ENCODE assay signal across 20 cellular contexts in the genomic region with DNA sequence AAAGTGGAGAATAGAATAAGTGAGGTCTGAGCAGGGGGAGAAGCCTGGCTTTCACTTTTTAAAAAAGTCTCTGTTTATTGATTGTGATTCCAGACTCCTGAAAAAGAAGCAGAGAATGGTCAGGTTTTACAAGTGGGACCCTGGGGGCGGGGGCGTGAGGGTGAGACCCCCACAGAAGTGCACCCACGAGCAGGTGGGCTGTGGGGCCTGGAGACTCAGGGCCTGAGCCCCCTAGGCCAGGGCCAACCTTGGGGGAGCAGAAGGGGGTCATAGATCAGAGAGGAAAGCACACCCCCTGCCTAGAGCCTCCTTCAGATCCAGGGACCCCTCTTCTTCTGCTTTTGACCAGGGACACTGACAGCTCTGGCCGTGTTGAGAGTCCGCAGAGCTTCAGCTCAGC.
"Had no signal": no experiment of that assay in that cellular context is flagged by ENCODE, and none has a peak within 500 bp of the region (broad histone marks: within the 10 kb centered on the region; RNA-seq: fewer than 3 reads in every experiment).

No MANE protein-coding gene starts in this region.

- H3K27ac ChIP-seq: colonic mucosa, foreskin keratinocyte, hepatocyte, left ventricle myocardium inferior, thoracic aorta, transverse colon had no signal

- H3K4me3 ChIP-seq: colonic mucosa, hepatocyte, left ventricle myocardium inferior, lung, smooth muscle cell, thoracic aorta, transverse colon had no signal

- H3K9me3 Mint-ChIP-seq: naive thymus-derived CD8-positive, alpha-beta T cell; stimulated activated naive B cell treated with anti-CD40 and anti-IgM and Interleukin-4, amounts not matched to agents 10 μg/mL and 1 μg/mL and 100 μg/mL, for 72 hours; stimulated activated naive CD8-positive, alpha-beta T cell treated with anti-CD3 and anti-CD28 coated beads, Interleukin-15, amount 100 ng/mL, for 72 hours had no signal

- H3K4me1 ChIP-seq: colonic mucosa, foreskin keratinocyte had no signal

- H3K4me2 ChIP-seq: hepatocyte, smooth muscle cell had no signal

- DNase-seq: colonic mucosa; dermis blood vessel endothelial cell; erythroblast; foreskin keratinocyte; kidney; left cardiac atrium; left ventricle myocardium inferior; mesendoderm; occipital lobe; stimulated activated CD4-positive, alpha-beta T cell treated with anti-CD3 and anti-CD28 coated beads, Interleukin-2, amount 100 ng/mL, for 24 hours; stimulated activated CD4-positive, alpha-beta T cell treated with anti-CD3 and anti-CD28 coated beads, Interleukin-4, amount 100 ng/mL, for 4 hours; stimulated activated naive B cell treated with anti-CD40 and anti-IgM and Interleukin-4, amounts not matched to agents 10 μg/mL and 1 μg/mL and 100 μg/mL, for 72 hours; stimulated activated naive CD8-positive, alpha-beta T cell treated with anti-CD3 and anti-CD28 coated beads, Interleukin-15, amount 100 ng/mL, for 72 hours; substantia nigra; transverse colon had no signal

- H3K4me3 Mint-ChIP-seq: naive thymus-derived CD8-positive, alpha-beta T cell; stimulated activated naive B cell treated with anti-CD40 and anti-IgM and Interleukin-4, amounts not matched to agents 10 μg/mL and 1 μg/mL and 100 μg/mL, for 72 hours; stimulated activated naive CD8-positive, alpha-beta T cell treated with anti-CD3 and anti-CD28 coated beads, Interleukin-15, amount 100 ng/mL, for 72 hours had no signal

- H3K36me3 ChIP-seq: colonic mucosa, thoracic aorta, transverse colon had no signal

- H3K27me3 ChIP-seq: colonic mucosa, foreskin keratinocyte, hepatocyte, transverse colon had no signal

- H3K9me3 ChIP-seq: colonic mucosa, left ventricle myocardium inferior, thoracic aorta, transverse colon had no signal

- ATAC-seq: foreskin keratinocyte; naive thymus-derived CD8-positive, alpha-beta T cell; stimulated activated naive B cell treated with anti-CD40 and anti-IgM and Interleukin-4, amounts not matched to agents 10 μg/mL and 1 μg/mL and 100 μg/mL, for 72 hours; stimulated activated naive CD8-positive, alpha-beta T cell treated with anti-CD3 and anti-CD28 coated beads, Interleukin-15, amount 100 ng/mL, for 72 hours had no signal

- H3K36me3 Mint-ChIP-seq: naive thymus-derived CD8-positive, alpha-beta T cell; stimulated activated naive B cell treated with anti-CD40 and anti-IgM and Interleukin-4, amounts not matched to agents 10 μg/mL and 1 μg/mL and 100 μg/mL, for 72 hours had no signal

- H3K27ac Mint-ChIP-seq: naive thymus-derived CD8-positive, alpha-beta T cell had no signal

- H2AFZ ChIP-seq: hepatocyte had no signal
